1 cellular context compared by ENCODE assay signal in the genomic region with DNA sequence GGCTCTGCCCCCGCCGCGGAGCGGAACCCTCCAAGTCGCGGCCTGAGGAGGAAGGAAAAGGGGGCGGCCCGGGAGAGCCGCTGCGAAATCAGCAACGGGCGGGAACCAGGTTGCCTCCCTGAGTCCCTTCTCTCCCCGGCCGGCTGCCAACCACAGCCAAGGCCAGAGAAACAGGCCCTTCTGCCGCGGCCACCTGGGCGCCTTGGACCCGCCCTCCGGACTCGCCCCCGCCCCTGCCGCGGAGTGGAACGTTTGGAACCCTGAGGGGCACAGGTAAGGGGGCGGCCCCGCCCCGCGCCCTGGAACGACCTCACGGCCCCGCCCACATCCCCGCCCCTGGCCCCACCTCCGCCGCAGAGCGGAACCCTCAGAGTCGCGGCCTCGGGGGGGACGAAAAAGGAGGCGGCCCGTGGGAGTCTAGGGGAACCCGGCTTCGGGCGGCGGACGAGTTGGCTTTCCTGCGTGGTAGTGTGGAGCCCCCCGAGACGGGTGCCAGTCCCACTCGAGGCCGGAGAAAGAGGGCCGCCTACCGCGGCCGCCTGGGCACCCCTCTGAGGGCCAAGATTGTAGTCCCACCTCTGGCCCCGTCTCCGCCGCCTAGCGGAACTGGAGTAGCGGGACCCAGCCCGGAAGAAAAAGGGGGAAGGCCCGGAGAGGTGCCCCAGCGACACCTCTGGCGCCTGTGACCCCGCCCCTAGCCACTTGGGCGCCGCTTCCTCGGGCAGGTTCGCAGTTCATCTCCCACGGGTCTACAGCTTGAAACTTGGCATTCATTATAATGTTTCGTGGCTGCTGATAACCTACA.
TF ChIP-seq lines count a peak whose summit lies in the region.

No MANE protein-coding gene starts in this region.

TF ChIP-seq in K562, 482 proteins besides CTCF, POLR2A, EP300 and RAD21 (continued from another document and continues in another):
- TF ChIP-seq, protein P1, sequence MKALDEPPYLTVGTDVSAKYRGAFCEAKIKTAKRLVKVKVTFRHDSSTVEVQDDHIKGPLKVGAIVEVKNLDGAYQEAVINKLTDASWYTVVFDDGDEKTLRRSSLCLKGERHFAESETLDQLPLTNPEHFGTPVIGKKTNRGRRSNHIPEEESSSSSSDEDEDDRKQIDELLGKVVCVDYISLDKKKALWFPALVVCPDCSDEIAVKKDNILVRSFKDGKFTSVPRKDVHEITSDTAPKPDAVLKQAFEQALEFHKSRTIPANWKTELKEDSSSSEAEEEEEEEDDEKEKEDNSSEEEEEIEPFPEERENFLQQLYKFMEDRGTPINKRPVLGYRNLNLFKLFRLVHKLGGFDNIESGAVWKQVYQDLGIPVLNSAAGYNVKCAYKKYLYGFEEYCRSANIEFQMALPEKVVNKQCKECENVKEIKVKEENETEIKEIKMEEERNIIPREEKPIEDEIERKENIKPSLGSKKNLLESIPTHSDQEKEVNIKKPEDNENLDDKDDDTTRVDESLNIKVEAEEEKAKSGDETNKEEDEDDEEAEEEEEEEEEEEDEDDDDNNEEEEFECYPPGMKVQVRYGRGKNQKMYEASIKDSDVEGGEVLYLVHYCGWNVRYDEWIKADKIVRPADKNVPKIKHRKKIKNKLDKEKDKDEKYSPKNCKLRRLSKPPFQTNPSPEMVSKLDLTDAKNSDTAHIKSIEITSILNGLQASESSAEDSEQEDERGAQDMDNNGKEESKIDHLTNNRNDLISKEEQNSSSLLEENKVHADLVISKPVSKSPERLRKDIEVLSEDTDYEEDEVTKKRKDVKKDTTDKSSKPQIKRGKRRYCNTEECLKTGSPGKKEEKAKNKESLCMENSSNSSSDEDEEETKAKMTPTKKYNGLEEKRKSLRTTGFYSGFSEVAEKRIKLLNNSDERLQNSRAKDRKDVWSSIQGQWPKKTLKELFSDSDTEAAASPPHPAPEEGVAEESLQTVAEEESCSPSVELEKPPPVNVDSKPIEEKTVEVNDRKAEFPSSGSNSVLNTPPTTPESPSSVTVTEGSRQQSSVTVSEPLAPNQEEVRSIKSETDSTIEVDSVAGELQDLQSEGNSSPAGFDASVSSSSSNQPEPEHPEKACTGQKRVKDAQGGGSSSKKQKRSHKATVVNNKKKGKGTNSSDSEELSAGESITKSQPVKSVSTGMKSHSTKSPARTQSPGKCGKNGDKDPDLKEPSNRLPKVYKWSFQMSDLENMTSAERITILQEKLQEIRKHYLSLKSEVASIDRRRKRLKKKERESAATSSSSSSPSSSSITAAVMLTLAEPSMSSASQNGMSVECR (CRISPR knock-in tag; IDR thresholded peaks at IDR 0.05), result no peak
- TF ChIP-seq C11orf30 (IDR thresholded peaks at IDR 0.05; ENCODE audit: low read depth) (peak; percentile 97), ZHX1 (conservative IDR thresholded peaks at IDR 0.05; ENCODE audit: low read length) (no peak), CREB3L1 (IDR thresholded peaks at IDR 0.05; ENCODE audit: borderline replicate concordance, low read depth) (no peak), TFAP4 (CRISPR knock-in tag; IDR thresholded peaks at IDR 0.05; ENCODE audit: borderline replicate concordance) (peak; percentile 48; the same call in 1 of the 2 replicates), CBX3 (IDR thresholded peaks at IDR 0.05; ENCODE audit: borderline replicate concordance in 1 of 2, low read length in 2 of 2) (no peak), TAF1 (IDR thresholded peaks at IDR 0.05; ENCODE audit: control insufficient read depth, extremely low read depth, insufficient read depth, low read length, severe bottlenecking) (peak; percentile 58), GTF2B (IDR thresholded peaks at IDR 0.05; ENCODE audit: extremely low read depth, insufficient read length) (no peak), ATF2 (CRISPR knock-in tag; IDR thresholded peaks at IDR 0.05) (no peak), GTF2A2 (tag; IDR thresholded peaks at IDR 0.05) (0 out of 2 replicates have a peak, but pooled peaks have one; percentile 56), ZBTB40 (IDR thresholded peaks at IDR 0.05) (peak; percentile 97), ZBTB40 (CRISPR knock-in tag; IDR thresholded peaks at IDR 0.05) (no peak), YY1 (IDR thresholded peaks at IDR 0.05; ENCODE audit: borderline replicate concordance in 1 of 3, control insufficient read depth in 1 of 3, extremely low read depth in 1 of 3, insufficient read depth in 3 of 3, insufficient read length in 1 of 3, insufficient replicate concordance in 2 of 3, low read depth in 1 of 3, low read length in 2 of 3) (peak in 2 of 3 experiments; percentile 15 to 46), AFF1 (IDR thresholded peaks at IDR 0.05; ENCODE audit: low read depth in 1 of 2, partially characterized antibody in 2 of 2) (no peak), ZNF212 (CRISPR knock-in tag; IDR thresholded peaks at IDR 0.05) (no peak), ZC3H8 (IDR thresholded peaks at IDR 0.05) (no peak), NONO (IDR thresholded peaks at IDR 0.05; ENCODE audit: low read depth in 2 of 2, low read length in 1 of 2) (peak in 1 of 2 experiments; percentile 98; a peak in 2 of 4 replicates)
